ENCODE assay signal across 36 cellular contexts in the genomic region with DNA sequence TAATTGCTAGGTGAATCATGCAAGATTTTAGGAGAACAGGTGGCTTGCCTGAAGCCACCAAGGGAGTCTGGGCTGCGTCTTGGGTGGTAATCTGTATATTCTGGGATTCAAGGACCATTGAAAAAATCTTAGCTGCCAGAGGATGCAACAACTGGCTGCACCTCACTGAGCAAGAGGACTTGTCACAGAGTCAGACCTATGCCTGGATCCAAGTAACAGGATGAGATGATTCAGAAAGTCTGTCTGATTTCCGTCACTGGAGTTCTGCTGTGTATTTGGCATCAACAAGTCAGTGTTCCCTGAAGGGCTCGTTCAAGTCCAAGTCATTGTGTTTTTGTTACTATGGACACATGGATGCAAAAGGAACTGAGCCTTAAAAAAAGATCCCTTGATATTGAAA. TPM values are rescaled to one million over a fixed set of nuclear protein-coding genes. Genes with fewer than 3 reads are reported as not detected.
DNase-seq lines count a peak whose midpoint lies in the region; ATAC-seq, FAIRE-seq and TF ChIP-seq lines count a peak whose summit lies in the region.
"Had no signal": no experiment of that assay in that cellular context is flagged by ENCODE, and none has a peak within 500 bp of the region (broad histone marks: within the 10 kb centered on the region; RNA-seq: fewer than 3 reads in every experiment).

No MANE protein-coding gene starts in this region.

- H3K9me1 ChIP-seq in endothelial cell of umbilical vein (replicated peaks; ENCODE audit: control insufficient read depth, extremely low read depth, insufficient read depth, low read length), result no peaks in the 10 kb centered on the region

- H3K4me2 ChIP-seq in endothelial cell of umbilical vein (ENCODE audit: insufficient read depth, low read length), result no peak overlapping the region
- H3K4me2 ChIP-seq: GM23338 had no signal

- FAIRE-seq in endothelial cell of umbilical vein (lab: Jason Lieb, UNC), result peak; percentile 63
- FAIRE-seq: HTR-8/SVneo, TTC549 had no signal

- BruUV-seq in MCF 10A (replicated peaks; lab: Mats Ljungman, UMichigan) (no TSS peak), endothelial cell of umbilical vein (replicated peaks; lab: Mats Ljungman, UMichigan) (no TSS peak)

- intact Hi-C loops in breast epithelium (cut with DNase I; ENCODE audit: low total_unique reads), result no loop called here
- intact Hi-C loops in MCF 10A (cut with micrococcal nuclease), result no loop called here
- intact Hi-C loops in endothelial cell of umbilical vein (cut with micrococcal nuclease), result loop anchor here (2.0 kb wide), 1 partner anchor 20 kb away; no protein-coding TSS in a partner anchor

- no peaks in the 10 kb centered on the region for H3K9me3 ChIP-seq in breast epithelium
- no peaks in the 10 kb centered on the region for H3K9me3 ChIP-seq in endothelial cell of umbilical vein (replicated peaks; ENCODE audit: control insufficient read depth, insufficient read depth, low read length)
- H3K9me3 ChIP-seq: ascending aorta, neutrophil, psoas muscle had no signal

- H3K9me3 Mint-ChIP-seq in MCF 10A (ENCODE audit: unreplicated experiment), result no peaks in the 10 kb centered on the region

- no peaks in the 10 kb centered on the region for H3K4me1 Mint-ChIP-seq in MCF 10A (ENCODE audit: insufficient read depth, unreplicated experiment)
- H3K4me1 Mint-ChIP-seq: naive thymus-derived CD4-positive, alpha-beta T cell; stimulated activated memory B cell treated with anti-CD40 and anti-IgM and Interleukin-4, amounts not matched to agents 10 μg/mL and 1 μg/mL and 100 μg/mL, for 72 hours had no signal

- no peak overlapping the region for H3K9ac ChIP-seq in endothelial cell of umbilical vein (replicated peaks; ENCODE audit: extremely low read depth, insufficient read depth, low read length)

- no peak overlapping the region for H3K27ac Mint-ChIP-seq in MCF 10A (ENCODE audit: low read depth, unreplicated experiment)
- H3K27ac Mint-ChIP-seq: GM23338; naive thymus-derived CD4-positive, alpha-beta T cell; stimulated activated memory B cell treated with anti-CD40 and anti-IgM and Interleukin-4, amounts not matched to agents 10 μg/mL and 1 μg/mL and 100 μg/mL, for 72 hours; T-helper 1 cell treated with Interleukin-12 subunit alpha and Interleukin-12 subunit beta and Interleukin-4 antibody, amounts not matched to agents 30 μg/mL and 1 μg/mL, for 36 hours; type B pancreatic cell had no signal

- H3K79me2 ChIP-seq in endothelial cell of umbilical vein (ENCODE audit: control insufficient read depth, insufficient read depth, low read length), result no peaks in the 10 kb centered on the region

- POLR2A ChIA-PET in MCF 10A (lab: Yijun Ruan, JAX) (no interaction called here), endothelial cell of umbilical vein (lab: Charles Lee) (no interaction called here)

- H3K27me3 Mint-ChIP-seq in MCF 10A (ENCODE audit: insufficient read depth, unreplicated experiment), result peaks cover 74% of the 10 kb centered on the region

- peak in 1 of 2 donors; percentile 45 for DNase-seq in breast epithelium (ENCODE audit: low spot score in 2 of 2)
- DNase-seq in MCF 10A (ENCODE audit: unreplicated experiment), result no peak
- peak; percentile 76 for DNase-seq in endothelial cell of umbilical vein (ENCODE audit: low read depth, low spot score)
- DNase-seq in glomerular visceral epithelial cell (ENCODE audit: extremely low spot score), result peak; percentile 26
- DNase-seq in activated naive CD4-positive, alpha-beta T cell treated with Interleukin-2 at 50 U/mL for 16 hours, result no peak
- DNase-seq: activated CD4-positive, CD25-positive, alpha-beta regulatory T cell; activated gamma-delta T cell treated with Interleukin-2 at 50 U/mL for 16 hours; activated T-cell treated with anti-CD3 and anti-CD28 coated beads, Interleukin-2, amount 50 U/mL, for 4 hours; Calu3; foreskin fibroblast; heart right ventricle; MG63; naive thymus-derived CD4-positive, alpha-beta T cell; NCI-H1105 treated with DMSO at 0.1 percent for 48 hours; NCI-H187 treated with DMSO at 0.1 percent for 48 hours; NCI-H526; PC-3; psoas muscle; substantia nigra had no signal

- TF ChIP-seq CTCF in breast epithelium (IDR thresholded peaks at IDR 0.05) (no peak), MCF 10A (IDR thresholded peaks at IDR 0.05; ENCODE audit: unreplicated experiment) (no peak), endothelial cell of umbilical vein (IDR thresholded peaks at IDR 0.05; ENCODE audit: extremely low read depth in 1 of 2, insufficient read depth in 1 of 2, low read depth in 1 of 2, low read length in 2 of 2) (no peak)

- H3K36me3 ChIP-seq in breast epithelium (no peaks in the 10 kb centered on the region), endothelial cell of umbilical vein (ENCODE audit: control insufficient read depth in 2 of 2, extremely low read depth in 1 of 2, insufficient read depth in 2 of 2, low read length in 2 of 2) (no peaks in the 10 kb centered on the region)
- H3K36me3 ChIP-seq: ascending aorta, heart right ventricle, MG63, neutrophil had no signal

- peak overlapping the region; percentile 19 to 20 for H3K27ac ChIP-seq in breast epithelium
- H3K27ac ChIP-seq in endothelial cell of umbilical vein (ENCODE audit: insufficient read depth, low read depth, low read length), result no peak overlapping the region
- H3K27ac ChIP-seq: ascending aorta, heart right ventricle, neutrophil, psoas muscle had no signal

- H3K4me1 ChIP-seq in breast epithelium, result no peaks in the 10 kb centered on the region
- H3K4me1 ChIP-seq in endothelial cell of umbilical vein (ENCODE audit: control insufficient read depth, extremely low read depth, insufficient read depth, low read length), result peaks cover 4% of the 10 kb centered on the region
- H3K4me1 ChIP-seq: ascending aorta, heart right ventricle, psoas muscle had no signal

- dilution Hi-C loops in endothelial cell of umbilical vein (cut with MboI; ENCODE audit: extremely low pct_ligation_motif_present, low sequenced_read_pairs), result no loop called here

- H4K20me1 ChIP-seq in endothelial cell of umbilical vein (replicated peaks; ENCODE audit: control insufficient read depth, extremely low read depth, insufficient read depth, low read length), result no peaks in the 10 kb centered on the region

- CTCF ChIA-PET in MCF 10A (lab: Yijun Ruan, JAX), result interaction anchor here (0.6 kb wide), 1 partner anchor 65 kb away, joined by 3 read pairs; no protein-coding TSS in a partner anchor
- CTCF ChIA-PET in endothelial cell of umbilical vein (lab: Charles Lee), result no interaction called here

- no peak overlapping the region for H2AFZ ChIP-seq in endothelial cell of umbilical vein (ENCODE audit: low read depth, low read length)
- H2AFZ ChIP-seq: GM23338 had no signal

- TF ChIP-seq POLR2A in breast epithelium (IDR thresholded peaks at IDR 0.05) (no peak), endothelial cell of umbilical vein (IDR thresholded peaks at IDR 0.05; ENCODE audit: low read depth, low read length) (no peak)

- H3K4me3 Mint-ChIP-seq in MCF 10A (ENCODE audit: unreplicated experiment), result no peak overlapping the region
- H3K4me3 Mint-ChIP-seq: activated T-cell treated with anti-CD3 and anti-CD28 coated beads, Interleukin-2, amount 50 U/mL, for 4 hours; GM23338; naive thymus-derived CD4-positive, alpha-beta T cell; stimulated activated memory B cell treated with anti-CD40 and anti-IgM and Interleukin-4, amounts not matched to agents 10 μg/mL and 1 μg/mL and 100 μg/mL, for 72 hours; T-helper 1 cell treated with Interleukin-12 subunit alpha and Interleukin-12 subunit beta and Interleukin-4 antibody, amounts not matched to agents 30 μg/mL and 1 μg/mL, for 36 hours; type B pancreatic cell had no signal

- H3K4me3 ChIP-seq in breast epithelium (no peak overlapping the region), endothelial cell of umbilical vein (replicated peaks in 1 of 3; ENCODE audit: insufficient read depth in 1 of 3, low read depth in 1 of 3, low read length in 3 of 3) (no peak overlapping the region)
- H3K4me3 ChIP-seq: ascending aorta, GM23338, heart right ventricle, MG63, psoas muscle had no signal

- no peaks in the 10 kb centered on the region for H3K36me3 Mint-ChIP-seq in MCF 10A (ENCODE audit: insufficient read depth, unreplicated experiment)
- H3K36me3 Mint-ChIP-seq: stimulated activated memory B cell treated with anti-CD40 and anti-IgM and Interleukin-4, amounts not matched to agents 10 μg/mL and 1 μg/mL and 100 μg/mL, for 72 hours; type B pancreatic cell had no signal

- no peaks in the 10 kb centered on the region for H3K27me3 ChIP-seq in breast epithelium
- peaks cover 30 to 33% of the 10 kb centered on the region in 2 experiments for H3K27me3 ChIP-seq in endothelial cell of umbilical vein (ENCODE audit: control insufficient read depth in 2 of 2, insufficient read depth in 2 of 2, low read length in 2 of 2)
- H3K27me3 ChIP-seq: ascending aorta had no signal

- ATAC-seq in GM18502 (IDR thresholded peaks at IDR 0.05; ENCODE audit: poor library complexity, unreplicated experiment) (no peak), HG03378 (IDR thresholded peaks at IDR 0.05; ENCODE audit: unreplicated experiment) (no peak), GM18858 (IDR thresholded peaks at IDR 0.05; ENCODE audit: unreplicated experiment) (no peak)
- ATAC-seq: activated T-cell treated with anti-CD3 and anti-CD28 coated beads, Interleukin-2, amount 50 U/mL, for 4 hours; GM23338; naive thymus-derived CD4-positive, alpha-beta T cell; PC-3; Right ventricle myocardium inferior; SK-N-SH treated with all-trans-retinoic acid at 6 μM for 48 hours; stimulated activated memory B cell treated with anti-CD40 and anti-IgM and Interleukin-4, amounts not matched to agents 10 μg/mL and 1 μg/mL and 100 μg/mL, for 72 hours had no signal

TF ChIP-seq in endothelial cell of umbilical vein, 7 proteins besides CTCF, POLR2A, EP300 and RAD21 (continues in another document):
- TF ChIP-seq GATA2 (IDR thresholded peaks at IDR 0.05; ENCODE audit: insufficient read depth, insufficient read length, low read depth, low read length) (no peak), EZH2 (IDR thresholded peaks at IDR 0.05; ENCODE audit: borderline replicate concordance, low read depth, low read length, severe bottlenecking) (no peak), FOS (IDR thresholded peaks at IDR 0.05; ENCODE audit: borderline replicate concordance, insufficient read depth, low read length) (peak; percentile 18), JUN (IDR thresholded peaks at IDR 0.05; ENCODE audit: borderline replicate concordance, insufficient read depth, insufficient read length, low read depth) (peak; percentile 55), MYC (IDR thresholded peaks at IDR 0.05; ENCODE audit: low read depth, low read length) (no peak)

RNA-seq across cellular contexts. Expression of gene CARTPT, which starts 37.8 kb away (rescaled TPM):
- not detected for total RNA-seq in breast epithelium
- total RNA-seq in MCF 10A (2022), result not detected in 2 replicates
- total RNA-seq in endothelial cell of umbilical vein, result not detected in 2 replicates
- polyA plus RNA-seq in endothelial cell of umbilical vein, result not detected in 2 replicates
- polyA plus RNA-seq in endothelial cell of umbilical vein (2011; cell fraction: cytosol; rRNA removed), result not detected in 2 replicates
- not detected in 2 replicates for polyA plus RNA-seq in endothelial cell of umbilical vein (2011; cell fraction: nucleus; rRNA removed)
- polyA plus RNA-seq in endothelial cell of umbilical vein (2012), result not detected in 2 replicates
- not detected in 2 replicates for polyA minus RNA-seq in endothelial cell of umbilical vein
- not detected for polyA minus RNA-seq in endothelial cell of umbilical vein (2011; cell fraction: cytosol; rRNA and poly(A)+ RNA removed)
- polyA minus RNA-seq in endothelial cell of umbilical vein (2011; cell fraction: nucleus; rRNA and poly(A)+ RNA removed), result not detected in 2 replicates
- total RNA-seq: A172; activated T-cell treated with anti-CD3 and anti-CD28 coated beads, Interleukin-2, amount 50 U/mL, for 4 hours; Calu3; cerebellum; GM23338; heart right ventricle; kidney epithelial cell; lower leg skin; naive thymus-derived CD4-positive, alpha-beta T cell; PC-3; psoas muscle; Right ventricle myocardium inferior had no signal
- polyA plus RNA-seq: GM23338; heart right ventricle; naive thymus-derived CD4-positive, alpha-beta T cell; psoas muscle had no signal

Comparison
In these comparisons a context has a peak if more than half of its experiments do, and no peak if none do; other contexts are left out.
1. DNase-seq: peak in endothelial cell of umbilical vein (single experiment) and glomerular visceral epithelial cell (single experiment); none in MCF 10A (single experiment) and activated naive CD4-positive, alpha-beta T cell treated with Interleukin-2 at 50 U/mL for 16 hours (single experiment).